8 cellular contexts compared by ENCODE assay signal in the genomic region with DNA sequence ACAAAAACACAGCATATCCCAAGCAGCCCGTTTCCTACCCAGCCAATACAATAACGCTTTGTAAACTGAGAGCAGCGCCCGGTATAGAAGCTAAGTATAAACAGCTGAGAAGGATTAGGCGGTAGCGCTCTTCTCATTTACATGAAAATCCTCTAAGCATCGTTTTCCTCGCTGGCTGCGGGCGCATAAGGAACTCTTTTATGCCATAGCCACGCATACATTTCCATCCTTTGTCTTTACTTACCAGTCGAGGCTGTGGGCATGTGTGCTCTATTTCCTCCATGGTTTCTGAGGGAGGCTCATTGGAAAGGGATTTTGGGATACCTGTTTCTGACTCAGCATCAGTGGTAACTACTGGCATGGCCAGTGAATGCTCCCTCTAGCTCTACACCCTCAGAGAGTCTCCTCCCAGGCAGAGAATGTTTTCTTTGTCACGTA. TPM values are rescaled to one million over a fixed set of nuclear protein-coding genes. Genes with fewer than 3 reads are reported as not detected.
DNase-seq lines count a peak whose midpoint lies in the region; ATAC-seq and TF ChIP-seq lines count a peak whose summit lies in the region.

No MANE protein-coding gene starts in this region.

- peaks cover 16% of the 10 kb centered on the region for H3K27me3 Mint-ChIP-seq in activated naive CD8-positive, alpha-beta T cell treated with anti-CD3 and anti-CD28 coated beads, Interleukin-2, amount 10 ng/mL, durations not matched to agents 7 days and 5 days

- ATAC-seq in GM18868 (IDR thresholded peaks at IDR 0.05; ENCODE audit: unreplicated experiment) (peak; percentile 24), GM18517 (IDR thresholded peaks at IDR 0.05; ENCODE audit: unreplicated experiment) (no peak), HG02970 (IDR thresholded peaks at IDR 0.05; ENCODE audit: low FRiP score, unreplicated experiment) (no peak)
- ATAC-seq in activated naive CD8-positive, alpha-beta T cell treated with anti-CD3 and anti-CD28 coated beads, Interleukin-2, amount 10 ng/mL, durations not matched to agents 7 days and 5 days (ENCODE audit: low read depth) = peak; percentile 7

- POLR2A ChIA-PET in activated naive CD8-positive, alpha-beta T cell treated with anti-CD3 and anti-CD28 coated beads, Interleukin-2, amount 10 ng/mL, durations not matched to agents 7 days and 5 days (lab: Charles Lee) = no interaction called here

- H3K4me3 Mint-ChIP-seq in activated naive CD8-positive, alpha-beta T cell treated with anti-CD3 and anti-CD28 coated beads, Interleukin-2, amount 10 ng/mL, durations not matched to agents 7 days and 5 days = peak overlapping the region; percentile 84

- H3K4me3 ChIP-seq in iPS-18a (ENCODE audit: low read length) (peak overlapping the region; percentile 83), stomach (peak overlapping the region; percentile 21 to 32 (median 26))

- TF ChIP-seq EP300 in stomach (IDR thresholded peaks at IDR 0.05) = no peak

- H3K9me3 ChIP-seq in KOPT-K1 (ENCODE audit: insufficient read depth, low read length, poor library complexity, severe bottlenecking) = no peaks in the 10 kb centered on the region
- no peaks in the 10 kb centered on the region for H3K9me3 ChIP-seq in iPS-18a (ENCODE audit: control insufficient read depth, low read depth, low read length)
- H3K9me3 ChIP-seq in stomach = no peaks in the 10 kb centered on the region

- TF ChIP-seq CTCF in stomach (IDR thresholded peaks at IDR 0.05) = no peak

- H3K36me3 Mint-ChIP-seq in activated naive CD8-positive, alpha-beta T cell treated with anti-CD3 and anti-CD28 coated beads, Interleukin-2, amount 10 ng/mL, durations not matched to agents 7 days and 5 days = no peaks in the 10 kb centered on the region

- H3K4me1 ChIP-seq in iPS-18a (ENCODE audit: control insufficient read depth, low read depth, low read length) (peaks cover 43% of the 10 kb centered on the region), stomach (peaks cover 0 to 15% (median 7%) of the 10 kb centered on the region in 4 donors)

- 2 to 21% (median 9%) methylated on average over 11 to 13 of the region's 13 CpGs for WGBS in stomach, 5 donors

- intact Hi-C loops in stomach (cut with DNase I; ENCODE audit: low total_unique reads) = no loop called here

- H3K36me3 ChIP-seq in KOPT-K1 (ENCODE audit: insufficient read depth, low read length) (no peaks in the 10 kb centered on the region), iPS-18a (ENCODE audit: control insufficient read depth, low read depth, low read length) (no peaks in the 10 kb centered on the region), stomach (no peaks in the 10 kb centered on the region)

- H3K27ac Mint-ChIP-seq in activated naive CD8-positive, alpha-beta T cell treated with anti-CD3 and anti-CD28 coated beads, Interleukin-2, amount 10 ng/mL, durations not matched to agents 7 days and 5 days = no peak overlapping the region

- DNase-seq in activated naive CD8-positive, alpha-beta T cell treated with anti-CD3 and anti-CD28 coated beads, Interleukin-2, amount 10 ng/mL, durations not matched to agents 7 days and 5 days = no peak
- DNase-seq in stomach (no peak), T1000 (lab: John Stamatoyannopoulos, UW) (no peak)

- no peaks in the 10 kb centered on the region for H3K9me3 Mint-ChIP-seq in activated naive CD8-positive, alpha-beta T cell treated with anti-CD3 and anti-CD28 coated beads, Interleukin-2, amount 10 ng/mL, durations not matched to agents 7 days and 5 days

- peaks cover 16% of the 10 kb centered on the region for H3K4me1 Mint-ChIP-seq in activated naive CD8-positive, alpha-beta T cell treated with anti-CD3 and anti-CD28 coated beads, Interleukin-2, amount 10 ng/mL, durations not matched to agents 7 days and 5 days

- TF ChIP-seq POLR2A in stomach (IDR thresholded peaks at IDR 0.05) = no peak

- H3K27me3 ChIP-seq in iPS-18a (ENCODE audit: control insufficient read depth, insufficient read depth, low read length) (no peaks in the 10 kb centered on the region), stomach (peaks cover 0 to 20% (median 0%) of the 10 kb centered on the region in 3 donors)

- H3K27ac ChIP-seq in KOPT-K1 (ENCODE audit: low read depth, low read length, poor library complexity, severe bottlenecking) (peak overlapping the region; percentile 75), iPS-18a (ENCODE audit: low read length) (peak overlapping the region; percentile 96), stomach (no peak overlapping the region)

- H3K9ac ChIP-seq in iPS-18a (ENCODE audit: low read length) = peak overlapping the region; percentile 92

RNA-seq across cellular contexts. Expression of a gene that starts 0.4 kb away (rescaled TPM):
- under 1 TPM; 0.17 to 0.23 TPM for total RNA-seq in activated naive CD8-positive, alpha-beta T cell treated with anti-CD3 and anti-CD28 coated beads, Interleukin-2, amount 10 ng/mL, durations not matched to agents 7 days and 5 days
- total RNA-seq in stomach = 1 to 10 TPM in 1 of 5 donors, not detected in 4; 3.1 TPM
- polyA plus RNA-seq in stomach = under 1 TPM; 0.06 to 0.28 (median 0.15) TPM

RNA-seq across cellular contexts. Expression of a gene that starts 47.0 kb away (rescaled TPM):
- 10 to 100 TPM; 24.0 to 24.3 TPM for total RNA-seq in activated naive CD8-positive, alpha-beta T cell treated with anti-CD3 and anti-CD28 coated beads, Interleukin-2, amount 10 ng/mL, durations not matched to agents 7 days and 5 days
- total RNA-seq in stomach = 10 to 100 TPM in 3 of 5 donors, 1 to 10 TPM in 2; 8.5 to 32.9 (median 22.3) TPM
- polyA plus RNA-seq in stomach = 1 to 10 TPM; 2.7 to 3.3 (median 3.1) TPM

Comparison
In these comparisons a context has a peak if more than half of its experiments do, and no peak if none do; other contexts are left out.
1. ATAC-seq: peak in GM18868 (single experiment) and activated naive CD8-positive, alpha-beta T cell treated with anti-CD3 and anti-CD28 coated beads, Interleukin-2, amount 10 ng/mL, durations not matched to agents 7 days and 5 days (single experiment); none in GM18517 (single experiment) and HG02970 (single experiment).
2. H3K27ac ChIP-seq: peak in KOPT-K1 (single experiment) and iPS-18a (single experiment); none in stomach (0 of 5).